ENCODE assay signal across 26 cellular contexts in the genomic region with DNA sequence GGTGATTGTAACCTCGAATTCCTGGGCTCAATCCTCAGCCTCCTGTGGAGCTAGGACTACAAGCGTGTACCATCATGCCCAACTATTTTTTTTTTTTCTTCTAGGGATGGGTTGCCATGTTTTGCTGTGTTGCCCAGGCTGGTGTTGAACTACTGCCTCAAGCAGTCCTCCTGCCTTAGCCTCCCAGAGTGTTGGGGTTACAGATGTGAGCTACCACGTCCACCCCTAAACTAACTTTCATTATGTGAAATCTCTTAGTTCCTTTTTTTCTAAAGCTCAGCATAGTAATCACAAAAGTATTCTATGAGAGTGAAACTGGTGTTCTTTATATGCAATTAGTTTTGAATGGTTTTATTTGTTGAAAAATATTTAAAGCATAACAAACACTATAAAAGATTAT.
DNase-seq lines count a peak whose midpoint lies in the region; ATAC-seq and TF ChIP-seq lines count a peak whose summit lies in the region.
"Had no signal": no experiment of that assay in that cellular context is flagged by ENCODE, and none has a peak within 500 bp of the region (broad histone marks: within the 10 kb centered on the region; RNA-seq: fewer than 3 reads in every experiment).

No MANE protein-coding gene starts in this region.

- H3K36me3 Mint-ChIP-seq in endothelial cell (ENCODE audit: low read depth, unreplicated experiment) = peaks cover 40% of the 10 kb centered on the region

- no peaks in the 10 kb centered on the region for H3K9me3 ChIP-seq in esophagus muscularis mucosa
- H3K9me3 ChIP-seq: heart right ventricle, right atrium auricular region, stomach, transverse colon had no signal

- H3K4me3 ChIP-seq in esophagus muscularis mucosa = no peak overlapping the region
- H3K4me3 ChIP-seq: heart right ventricle, right atrium auricular region, stomach, transverse colon had no signal

- TF ChIP-seq CTCF in endothelial cell (IDR thresholded peaks at IDR 0.05; ENCODE audit: unreplicated experiment) = no peak
- TF ChIP-seq CTCF in esophagus muscularis mucosa (IDR thresholded peaks at IDR 0.05) = no peak

- WGBS in esophagus muscularis mucosa = 98% methylated on average over 3 of the region's 3 CpGs

- peaks cover 4% of the 10 kb centered on the region for H3K4me1 Mint-ChIP-seq in endothelial cell (ENCODE audit: unreplicated experiment)

- TF ChIP-seq EP300 in esophagus muscularis mucosa (IDR thresholded peaks at IDR 0.05) = no peak

- H3K27ac Mint-ChIP-seq in endothelial cell (ENCODE audit: unreplicated experiment) = no peak overlapping the region
- H3K27ac Mint-ChIP-seq: dendritic cell treated with granulocyte-macrophage colony-stimulating factor and Interleukin-4, amounts not matched to agents 40 ng/mL and 50 ng/mL, for 4 days; naive thymus-derived CD4-positive, alpha-beta T cell had no signal

- intact Hi-C loops in esophagus muscularis mucosa (cut with DNase I) = loop anchor here (10.0 kb wide), 1 partner anchor 59 kb away; no protein-coding TSS in a partner anchor

- peak; percentile 64 for DNase-seq in MV-4-11 (lab: John Stamatoyannopoulos, UW)
- no peak for DNase-seq in GM19238 (ENCODE audit: insufficient read length, low spot score)
- DNase-seq in endothelial cell (ENCODE audit: low spot score) = no peak
- no peak for DNase-seq in esophagus muscularis mucosa (ENCODE audit: extremely low spot score)
- no peak for DNase-seq in COLO668 (lab: John Stamatoyannopoulos, UW; ENCODE audit: unreplicated experiment)
- DNase-seq: activated CD4-positive, alpha-beta T cell treated with anti-CD3 and anti-CD28 coated beads for 1 hour; activated CD8-positive, alpha-beta memory T cell treated with anti-CD3 and anti-CD28 coated beads for 24 hours; activated naive CD4-positive, alpha-beta T cell treated with Interleukin-2 at 50 U/mL for 16 hours; activated T-cell treated with anti-CD3 and anti-CD28 coated beads, Interleukin-2, amount 50 U/mL, for 4 hours; amniotic stem cell; heart right ventricle; Karpas-422; naive thymus-derived CD4-positive, alpha-beta T cell; NCI-H1092 treated with DMSO at 0.1 percent for 48 hours; NCI-H2029; NCI-H226; PC-3; Right ventricle myocardium superior; stimulated activated CD4-positive, alpha-beta T cell treated with anti-CD3 and anti-CD28 coated beads, Interleukin-4, amount 100 ng/mL, for 24 hours; stomach; transverse colon had no signal

- no peaks in the 10 kb centered on the region for H3K4me1 ChIP-seq in esophagus muscularis mucosa
- H3K4me1 ChIP-seq: heart right ventricle, right atrium auricular region, stomach, transverse colon had no signal

- no peak overlapping the region for H3K27ac ChIP-seq in esophagus muscularis mucosa (replicated peaks in 1 of 4)
- H3K27ac ChIP-seq: heart right ventricle, right atrium auricular region, stomach, transverse colon had no signal

- ATAC-seq in GM18505 (IDR thresholded peaks at IDR 0.05; ENCODE audit: unreplicated experiment) (peak; percentile 54), GM21423 (IDR thresholded peaks at IDR 0.05; ENCODE audit: unreplicated experiment) (peak; percentile 43), HG03159 (IDR thresholded peaks at IDR 0.05; ENCODE audit: unreplicated experiment) (peak; percentile 67)
- ATAC-seq: activated T-cell treated with anti-CD3 and anti-CD28 coated beads, Interleukin-2, amount 50 U/mL, for 4 hours; heart right ventricle; naive thymus-derived CD4-positive, alpha-beta T cell; PC-3 had no signal

- peaks cover 2% of the 10 kb centered on the region for H3K27me3 Mint-ChIP-seq in endothelial cell (ENCODE audit: unreplicated experiment)
- H3K27me3 Mint-ChIP-seq: dendritic cell treated with granulocyte-macrophage colony-stimulating factor and Interleukin-4, amounts not matched to agents 40 ng/mL and 50 ng/mL, for 4 days; naive thymus-derived CD4-positive, alpha-beta T cell had no signal

- H3K27me3 ChIP-seq in esophagus muscularis mucosa = no peaks in the 10 kb centered on the region
- H3K27me3 ChIP-seq: heart right ventricle, right atrium auricular region, stomach, transverse colon had no signal

- peaks cover 51 to 100% (median 71%) of the 10 kb centered on the region in 4 donors for H3K36me3 ChIP-seq in esophagus muscularis mucosa

- TF ChIP-seq POLR2A in GM18505 (IDR thresholded peaks at IDR 0.05; ENCODE audit: borderline replicate concordance, extremely low read depth, insufficient read depth, insufficient read length) = no peak
- TF ChIP-seq POLR2A in esophagus muscularis mucosa (IDR thresholded peaks at IDR 0.05; ENCODE audit: low read depth) = no peak

- no peak overlapping the region for H3K4me3 Mint-ChIP-seq in endothelial cell (ENCODE audit: unreplicated experiment)
- H3K4me3 Mint-ChIP-seq: activated T-cell treated with anti-CD3 and anti-CD28 coated beads, Interleukin-2, amount 50 U/mL, for 4 hours; dendritic cell treated with granulocyte-macrophage colony-stimulating factor and Interleukin-4, amounts not matched to agents 40 ng/mL and 50 ng/mL, for 4 days; naive thymus-derived CD4-positive, alpha-beta T cell had no signal

- H3K9me3 Mint-ChIP-seq in endothelial cell (ENCODE audit: unreplicated experiment) = no peaks in the 10 kb centered on the region
- H3K9me3 Mint-ChIP-seq: activated T-cell treated with anti-CD3 and anti-CD28 coated beads, Interleukin-2, amount 50 U/mL, for 4 hours; dendritic cell treated with granulocyte-macrophage colony-stimulating factor and Interleukin-4, amounts not matched to agents 40 ng/mL and 50 ng/mL, for 4 days had no signal
